In the genomic region with DNA sequence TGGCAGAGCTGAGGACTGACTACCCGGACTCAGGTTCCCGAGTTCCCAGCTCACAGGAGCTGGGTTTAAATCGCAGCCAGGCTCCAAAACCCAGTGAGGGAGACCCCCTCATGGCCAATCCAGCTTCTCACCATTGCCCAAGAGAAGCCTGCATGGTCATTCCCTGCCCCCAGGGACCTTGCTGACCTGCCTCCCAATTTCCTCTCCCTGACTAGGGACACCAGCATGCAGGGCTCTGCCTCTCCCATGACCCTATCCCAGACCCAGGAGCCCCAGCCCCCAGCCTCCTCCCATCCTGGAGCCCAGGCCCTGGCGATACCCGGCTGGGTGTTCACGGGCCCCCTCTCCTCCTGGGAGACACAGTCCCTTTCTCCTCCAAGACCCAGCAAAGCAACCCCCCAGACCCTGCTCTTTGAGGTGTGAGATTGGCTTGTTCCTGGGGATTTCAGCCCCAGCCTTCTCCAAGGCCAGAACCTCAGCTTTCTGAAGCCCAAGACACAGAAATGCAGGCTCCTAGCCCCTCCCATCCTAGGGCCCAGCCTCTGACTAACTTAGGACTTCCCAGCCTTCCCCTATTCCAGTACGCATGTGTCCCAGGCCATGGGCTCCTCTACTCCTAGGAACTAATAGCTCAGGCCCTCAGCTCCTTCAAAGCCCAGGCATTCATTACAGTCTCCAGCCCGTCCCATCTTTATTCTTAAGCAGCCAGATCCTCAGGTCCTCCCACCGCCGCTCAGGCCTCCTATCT, we compare ENCODE assay signal across 7 cellular contexts. TPM values are rescaled to one million over a fixed set of nuclear protein-coding genes. Genes with fewer than 3 reads are reported as not detected.
DNase-seq lines count a peak whose midpoint lies in the region; ATAC-seq and TF ChIP-seq lines count a peak whose summit lies in the region.

No MANE protein-coding gene starts in this region.

- peaks cover 16% of the 10 kb centered on the region for H3K4me1 ChIP-seq in smooth muscle cell (ENCODE audit: low read depth)

- peak overlapping the region; percentile 92 for H3K4me2 ChIP-seq in smooth muscle cell

- peak overlapping the region; percentile 82 for H3K27ac ChIP-seq in smooth muscle cell (ENCODE audit: low read depth)

- TF ChIP-seq CTCF in GM12865 (IDR thresholded peaks at IDR 0.05; ENCODE audit: insufficient read depth, low read depth, low read length, missing control alignments) (no peak), smooth muscle cell (IDR thresholded peaks at IDR 0.05; ENCODE audit: borderline replicate concordance, insufficient read depth, poor library complexity, severe bottlenecking) (no peak)

- H3K4me3 ChIP-seq in GM12865 (ENCODE audit: low read depth, low read length) (peak overlapping the region; percentile 93), smooth muscle cell (peak overlapping the region; percentile 86)

- no peaks in the 10 kb centered on the region for H3K27me3 ChIP-seq in smooth muscle cell (ENCODE audit: low read depth)

- DNase-seq in GM12865 (ENCODE audit: low read depth) (peak; percentile 34), NCI-H446 treated with DMSO at 0.1 percent for 48 hours (lab: John Stamatoyannopoulos, UW) (peak; percentile 31), T47D (ENCODE audit: low read depth in 1 of 2, low spot score in 1 of 2) (peak; percentile 62 to 74), iris pigment epithelial cell (ENCODE audit: low read depth) (peak; percentile 88), smooth muscle cell (lab: John Stamatoyannopoulos, UW; ENCODE audit: unreplicated experiment) (no peak)

- peaks cover 68% of the 10 kb centered on the region for H3K79me2 ChIP-seq in smooth muscle cell (ENCODE audit: low read depth)

- peak overlapping the region; percentile 30 for H2AFZ ChIP-seq in smooth muscle cell (ENCODE audit: low read depth)

- H3K9ac ChIP-seq in smooth muscle cell (ENCODE audit: low read depth), result peak overlapping the region; percentile 84

- peaks cover 43% of the 10 kb centered on the region for H4K20me1 ChIP-seq in smooth muscle cell (ENCODE audit: low read depth)

- H3K9me3 ChIP-seq in smooth muscle cell (replicated peaks; ENCODE audit: low read depth), result no peaks in the 10 kb centered on the region

- WGBS in smooth muscle cell (ENCODE audit: low lambda C conversion rate), result 45% methylated on average over 10 of the region's 10 CpGs

- no peaks in the 10 kb centered on the region for H3K36me3 ChIP-seq in smooth muscle cell (ENCODE audit: low read depth)

- in situ Hi-C loops in T47D (cut with HindIII; ENCODE audit: low pct_unique_long_range_greater_than_20kb, low sequenced_read_pairs), result no loop called here

- no peaks in the 10 kb centered on the region for H3F3A ChIP-seq in smooth muscle cell (ENCODE audit: low read depth)

- ATAC-seq in HG02870 (IDR thresholded peaks at IDR 0.05; ENCODE audit: unreplicated experiment) (no peak), GM21390 (IDR thresholded peaks at IDR 0.05; ENCODE audit: unreplicated experiment) (no peak)

RNA-seq across cellular contexts. Expression of a gene that starts 1.1 kb away (rescaled TPM):
- total RNA-seq in smooth muscle cell, result 40.8 and 58.1 TPM in 2 replicates
- polyA plus RNA-seq in smooth muscle cell, result 75.2 and 82.6 TPM in 2 replicates

RNA-seq across cellular contexts. Expression of a gene that starts 1.7 kb away (rescaled TPM):
- 74.3 and 89.4 TPM in 2 replicates for total RNA-seq in smooth muscle cell
- 117 and 123 TPM in 2 replicates for polyA plus RNA-seq in smooth muscle cell

RNA-seq across cellular contexts. Expression of a gene that starts 24.9 kb away (rescaled TPM):
- total RNA-seq in smooth muscle cell, result not detected in 2 replicates
- 0.39 TPM in 1 of 2 replicates, not detected in the other for polyA plus RNA-seq in smooth muscle cell

RNA-seq across cellular contexts. Expression of a gene that starts 26.9 kb away (rescaled TPM):
- 5,371 and 5,904 TPM in 2 replicates for total RNA-seq in smooth muscle cell
- polyA plus RNA-seq in smooth muscle cell, result 11,768 and 12,053 TPM in 2 replicates

RNA-seq across cellular contexts. Expression of a gene that starts 32.1 kb away (rescaled TPM):
- total RNA-seq in smooth muscle cell, result not detected in 2 replicates
- polyA plus RNA-seq in smooth muscle cell, result 0.45 and 1.8 TPM in 2 replicates
